Comparison of ENCODE assay signal across 1 cellular context in the genomic region with DNA sequence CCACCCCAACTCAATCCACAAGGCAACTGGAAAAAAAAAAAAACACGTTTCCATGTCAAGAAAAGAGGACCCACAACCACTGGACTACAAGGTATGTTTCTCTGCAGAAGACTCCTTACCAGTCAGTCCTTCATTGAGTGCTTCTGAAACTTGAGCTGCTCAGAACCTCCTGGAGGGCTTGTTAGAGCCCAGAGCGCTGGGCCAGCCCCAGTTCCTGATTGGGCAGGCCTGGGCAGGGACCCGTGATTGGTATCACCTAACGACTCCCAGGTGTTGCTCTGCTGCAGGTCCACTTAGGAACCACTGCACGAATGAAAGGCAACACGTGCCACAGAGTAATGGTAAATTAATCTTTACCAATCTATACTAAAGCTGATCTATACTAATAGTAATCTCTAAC.
TF ChIP-seq lines count a peak whose summit lies in the region.

No MANE protein-coding gene starts in this region.

TF ChIP-seq in GM23338, 12 proteins besides CTCF, POLR2A, EP300 and RAD21:
- TF ChIP-seq, protein P1, sequence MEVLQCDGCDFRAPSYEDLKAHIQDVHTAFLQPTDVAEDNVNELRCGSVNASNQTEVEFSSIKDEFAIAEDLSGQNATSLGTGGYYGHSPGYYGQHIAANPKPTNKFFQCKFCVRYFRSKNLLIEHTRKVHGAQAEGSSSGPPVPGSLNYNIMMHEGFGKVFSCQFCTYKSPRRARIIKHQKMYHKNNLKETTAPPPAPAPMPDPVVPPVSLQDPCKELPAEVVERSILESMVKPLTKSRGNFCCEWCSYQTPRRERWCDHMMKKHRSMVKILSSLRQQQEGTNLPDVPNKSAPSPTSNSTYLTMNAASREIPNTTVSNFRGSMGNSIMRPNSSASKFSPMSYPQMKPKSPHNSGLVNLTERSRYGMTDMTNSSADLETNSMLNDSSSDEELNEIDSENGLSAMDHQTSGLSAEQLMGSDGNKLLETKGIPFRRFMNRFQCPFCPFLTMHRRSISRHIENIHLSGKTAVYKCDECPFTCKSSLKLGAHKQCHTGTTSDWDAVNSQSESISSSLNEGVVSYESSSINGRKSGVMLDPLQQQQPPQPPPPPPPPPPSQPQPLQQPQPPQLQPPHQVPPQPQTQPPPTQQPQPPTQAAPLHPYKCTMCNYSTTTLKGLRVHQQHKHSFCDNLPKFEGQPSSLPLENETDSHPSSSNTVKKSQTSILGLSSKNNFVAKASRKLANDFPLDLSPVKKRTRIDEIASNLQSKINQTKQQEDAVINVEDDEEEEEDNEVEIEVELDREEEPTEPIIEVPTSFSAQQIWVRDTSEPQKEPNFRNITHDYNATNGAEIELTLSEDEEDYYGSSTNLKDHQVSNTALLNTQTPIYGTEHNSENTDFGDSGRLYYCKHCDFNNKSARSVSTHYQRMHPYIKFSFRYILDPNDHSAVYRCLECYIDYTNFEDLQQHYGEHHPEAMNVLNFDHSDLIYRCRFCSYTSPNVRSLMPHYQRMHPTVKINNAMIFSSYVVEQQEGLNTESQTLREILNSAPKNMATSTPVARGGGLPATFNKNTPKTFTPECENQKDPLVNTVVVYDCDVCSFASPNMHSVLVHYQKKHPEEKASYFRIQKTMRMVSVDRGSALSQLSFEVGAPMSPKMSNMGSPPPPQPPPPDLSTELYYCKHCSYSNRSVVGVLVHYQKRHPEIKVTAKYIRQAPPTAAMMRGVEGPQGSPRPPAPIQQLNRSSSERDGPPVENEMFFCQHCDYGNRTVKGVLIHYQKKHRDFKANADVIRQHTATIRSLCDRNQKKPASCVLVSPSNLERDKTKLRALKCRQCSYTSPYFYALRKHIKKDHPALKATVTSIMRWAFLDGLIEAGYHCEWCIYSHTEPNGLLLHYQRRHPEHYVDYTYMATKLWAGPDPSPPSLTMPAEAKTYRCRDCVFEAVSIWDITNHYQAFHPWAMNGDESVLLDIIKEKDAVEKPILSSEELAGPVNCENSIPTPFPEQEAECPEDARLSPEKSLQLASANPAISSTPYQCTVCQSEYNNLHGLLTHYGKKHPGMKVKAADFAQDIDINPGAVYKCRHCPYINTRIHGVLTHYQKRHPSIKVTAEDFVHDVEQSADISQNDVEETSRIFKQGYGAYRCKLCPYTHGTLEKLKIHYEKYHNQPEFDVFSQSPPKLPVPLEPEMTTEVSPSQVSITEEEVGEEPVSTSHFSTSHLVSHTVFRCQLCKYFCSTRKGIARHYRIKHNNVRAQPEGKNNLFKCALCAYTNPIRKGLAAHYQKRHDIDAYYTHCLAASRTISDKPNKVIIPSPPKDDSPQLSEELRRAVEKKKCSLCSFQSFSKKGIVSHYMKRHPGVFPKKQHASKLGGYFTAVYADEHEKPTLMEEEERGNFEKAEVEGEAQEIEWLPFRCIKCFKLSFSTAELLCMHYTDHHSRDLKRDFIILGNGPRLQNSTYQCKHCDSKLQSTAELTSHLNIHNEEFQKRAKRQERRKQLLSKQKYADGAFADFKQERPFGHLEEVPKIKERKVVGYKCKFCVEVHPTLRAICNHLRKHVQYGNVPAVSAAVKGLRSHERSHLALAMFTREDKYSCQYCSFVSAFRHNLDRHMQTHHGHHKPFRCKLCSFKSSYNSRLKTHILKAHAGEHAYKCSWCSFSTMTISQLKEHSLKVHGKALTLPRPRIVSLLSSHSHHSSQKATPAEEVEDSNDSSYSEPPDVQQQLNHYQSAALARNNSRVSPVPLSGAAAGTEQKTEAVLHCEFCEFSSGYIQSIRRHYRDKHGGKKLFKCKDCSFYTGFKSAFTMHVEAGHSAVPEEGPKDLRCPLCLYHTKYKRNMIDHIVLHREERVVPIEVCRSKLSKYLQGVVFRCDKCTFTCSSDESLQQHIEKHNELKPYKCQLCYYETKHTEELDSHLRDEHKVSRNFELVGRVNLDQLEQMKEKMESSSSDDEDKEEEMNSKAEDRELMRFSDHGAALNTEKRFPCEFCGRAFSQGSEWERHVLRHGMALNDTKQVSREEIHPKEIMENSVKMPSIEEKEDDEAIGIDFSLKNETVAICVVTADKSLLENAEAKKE (CRISPR knock-in tag; IDR thresholded peaks at IDR 0.05): no peak
- no peak for TF ChIP-seq CREB1 (CRISPR knock-in tag; IDR thresholded peaks at IDR 0.05; ENCODE audit: low read depth)
- no peak for TF ChIP-seq STAT1 (IDR thresholded peaks at IDR 0.05; ENCODE audit: unreplicated experiment)
- TF ChIP-seq ZNF114 (CRISPR knock-in tag; IDR thresholded peaks at IDR 0.05): no peak
- no peak for TF ChIP-seq POLR2AphosphoS5 (IDR thresholded peaks at IDR 0.05; ENCODE audit: low read depth)
- TF ChIP-seq ETS1 (IDR thresholded peaks at IDR 0.05): no peak
- TF ChIP-seq EZH2phosphoT487 (IDR thresholded peaks at IDR 0.05; ENCODE audit: unreplicated experiment): no peak
- TF ChIP-seq REST (IDR thresholded peaks at IDR 0.05; ENCODE audit: unreplicated experiment): no peak
- no peak for TF ChIP-seq ZNF331 (CRISPR knock-in tag; IDR thresholded peaks at IDR 0.05; ENCODE audit: low read depth)
- TF ChIP-seq NANOG (IDR thresholded peaks at IDR 0.05; ENCODE audit: borderline replicate concordance): no peak
- TF ChIP-seq JUNB (IDR thresholded peaks at IDR 0.05; ENCODE audit: unreplicated experiment): no peak
- TF ChIP-seq EZH2 (IDR thresholded peaks at IDR 0.05; ENCODE audit: low read depth, unreplicated experiment): no peak
